1 cellular context compared by ENCODE assay signal in the genomic region with DNA sequence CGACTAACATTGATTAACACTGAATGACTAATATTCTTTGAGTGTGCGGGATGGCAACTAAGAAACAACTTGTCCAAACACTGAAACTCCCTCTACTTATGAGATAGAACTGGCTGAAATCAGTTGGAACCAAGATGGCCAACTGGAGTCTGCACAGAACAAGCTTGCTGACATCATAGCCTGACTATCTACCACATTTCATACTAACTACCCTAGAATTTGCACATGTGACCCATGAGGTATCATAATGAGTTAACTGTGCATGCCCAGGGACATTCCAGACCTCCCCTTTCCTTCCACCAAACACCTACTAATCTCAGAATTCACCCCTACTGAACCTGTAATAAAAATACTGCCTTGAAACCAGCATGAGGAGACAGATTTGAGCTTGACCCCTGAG.
TF ChIP-seq lines count a peak whose summit lies in the region.

No MANE protein-coding gene starts in this region.

TF ChIP-seq in GM23338, 12 proteins besides CTCF, POLR2A, EP300 and RAD21 (continued from another document):
- TF ChIP-seq, protein P1, sequence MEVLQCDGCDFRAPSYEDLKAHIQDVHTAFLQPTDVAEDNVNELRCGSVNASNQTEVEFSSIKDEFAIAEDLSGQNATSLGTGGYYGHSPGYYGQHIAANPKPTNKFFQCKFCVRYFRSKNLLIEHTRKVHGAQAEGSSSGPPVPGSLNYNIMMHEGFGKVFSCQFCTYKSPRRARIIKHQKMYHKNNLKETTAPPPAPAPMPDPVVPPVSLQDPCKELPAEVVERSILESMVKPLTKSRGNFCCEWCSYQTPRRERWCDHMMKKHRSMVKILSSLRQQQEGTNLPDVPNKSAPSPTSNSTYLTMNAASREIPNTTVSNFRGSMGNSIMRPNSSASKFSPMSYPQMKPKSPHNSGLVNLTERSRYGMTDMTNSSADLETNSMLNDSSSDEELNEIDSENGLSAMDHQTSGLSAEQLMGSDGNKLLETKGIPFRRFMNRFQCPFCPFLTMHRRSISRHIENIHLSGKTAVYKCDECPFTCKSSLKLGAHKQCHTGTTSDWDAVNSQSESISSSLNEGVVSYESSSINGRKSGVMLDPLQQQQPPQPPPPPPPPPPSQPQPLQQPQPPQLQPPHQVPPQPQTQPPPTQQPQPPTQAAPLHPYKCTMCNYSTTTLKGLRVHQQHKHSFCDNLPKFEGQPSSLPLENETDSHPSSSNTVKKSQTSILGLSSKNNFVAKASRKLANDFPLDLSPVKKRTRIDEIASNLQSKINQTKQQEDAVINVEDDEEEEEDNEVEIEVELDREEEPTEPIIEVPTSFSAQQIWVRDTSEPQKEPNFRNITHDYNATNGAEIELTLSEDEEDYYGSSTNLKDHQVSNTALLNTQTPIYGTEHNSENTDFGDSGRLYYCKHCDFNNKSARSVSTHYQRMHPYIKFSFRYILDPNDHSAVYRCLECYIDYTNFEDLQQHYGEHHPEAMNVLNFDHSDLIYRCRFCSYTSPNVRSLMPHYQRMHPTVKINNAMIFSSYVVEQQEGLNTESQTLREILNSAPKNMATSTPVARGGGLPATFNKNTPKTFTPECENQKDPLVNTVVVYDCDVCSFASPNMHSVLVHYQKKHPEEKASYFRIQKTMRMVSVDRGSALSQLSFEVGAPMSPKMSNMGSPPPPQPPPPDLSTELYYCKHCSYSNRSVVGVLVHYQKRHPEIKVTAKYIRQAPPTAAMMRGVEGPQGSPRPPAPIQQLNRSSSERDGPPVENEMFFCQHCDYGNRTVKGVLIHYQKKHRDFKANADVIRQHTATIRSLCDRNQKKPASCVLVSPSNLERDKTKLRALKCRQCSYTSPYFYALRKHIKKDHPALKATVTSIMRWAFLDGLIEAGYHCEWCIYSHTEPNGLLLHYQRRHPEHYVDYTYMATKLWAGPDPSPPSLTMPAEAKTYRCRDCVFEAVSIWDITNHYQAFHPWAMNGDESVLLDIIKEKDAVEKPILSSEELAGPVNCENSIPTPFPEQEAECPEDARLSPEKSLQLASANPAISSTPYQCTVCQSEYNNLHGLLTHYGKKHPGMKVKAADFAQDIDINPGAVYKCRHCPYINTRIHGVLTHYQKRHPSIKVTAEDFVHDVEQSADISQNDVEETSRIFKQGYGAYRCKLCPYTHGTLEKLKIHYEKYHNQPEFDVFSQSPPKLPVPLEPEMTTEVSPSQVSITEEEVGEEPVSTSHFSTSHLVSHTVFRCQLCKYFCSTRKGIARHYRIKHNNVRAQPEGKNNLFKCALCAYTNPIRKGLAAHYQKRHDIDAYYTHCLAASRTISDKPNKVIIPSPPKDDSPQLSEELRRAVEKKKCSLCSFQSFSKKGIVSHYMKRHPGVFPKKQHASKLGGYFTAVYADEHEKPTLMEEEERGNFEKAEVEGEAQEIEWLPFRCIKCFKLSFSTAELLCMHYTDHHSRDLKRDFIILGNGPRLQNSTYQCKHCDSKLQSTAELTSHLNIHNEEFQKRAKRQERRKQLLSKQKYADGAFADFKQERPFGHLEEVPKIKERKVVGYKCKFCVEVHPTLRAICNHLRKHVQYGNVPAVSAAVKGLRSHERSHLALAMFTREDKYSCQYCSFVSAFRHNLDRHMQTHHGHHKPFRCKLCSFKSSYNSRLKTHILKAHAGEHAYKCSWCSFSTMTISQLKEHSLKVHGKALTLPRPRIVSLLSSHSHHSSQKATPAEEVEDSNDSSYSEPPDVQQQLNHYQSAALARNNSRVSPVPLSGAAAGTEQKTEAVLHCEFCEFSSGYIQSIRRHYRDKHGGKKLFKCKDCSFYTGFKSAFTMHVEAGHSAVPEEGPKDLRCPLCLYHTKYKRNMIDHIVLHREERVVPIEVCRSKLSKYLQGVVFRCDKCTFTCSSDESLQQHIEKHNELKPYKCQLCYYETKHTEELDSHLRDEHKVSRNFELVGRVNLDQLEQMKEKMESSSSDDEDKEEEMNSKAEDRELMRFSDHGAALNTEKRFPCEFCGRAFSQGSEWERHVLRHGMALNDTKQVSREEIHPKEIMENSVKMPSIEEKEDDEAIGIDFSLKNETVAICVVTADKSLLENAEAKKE (CRISPR knock-in tag; IDR thresholded peaks at IDR 0.05): no peak
- TF ChIP-seq JUNB (IDR thresholded peaks at IDR 0.05; ENCODE audit: unreplicated experiment) (no peak), ZNF331 (CRISPR knock-in tag; IDR thresholded peaks at IDR 0.05; ENCODE audit: low read depth) (no peak), POLR2AphosphoS5 (IDR thresholded peaks at IDR 0.05; ENCODE audit: low read depth) (no peak)
